18 cellular contexts compared by ENCODE assay signal in genomic region chr2:184769686-184770085, GRCh38.
DNase-seq lines count a peak whose midpoint lies in the region; TF ChIP-seq lines count a peak whose summit lies in the region.
"Had no signal": no experiment of that assay in that cellular context is flagged by ENCODE, and none has a peak within 500 bp of the region (broad histone marks: within the 10 kb centered on the region; RNA-seq: fewer than 3 reads in every experiment).

No MANE protein-coding gene starts in this region.

- H3K9me3 Mint-ChIP-seq in glutamatergic neuron (ENCODE audit: unreplicated experiment), result no peaks in the 10 kb centered on the region
- H3K9me3 Mint-ChIP-seq: H9 had no signal

- intact Hi-C loops in stomach (cut with DNase I; ENCODE audit: low total_unique reads), result no loop called here

- TF ChIP-seq CTCF in fibroblast of pulmonary artery (IDR thresholded peaks at IDR 0.05; ENCODE audit: low read length, missing control alignments) (no peak), neutrophil (IDR thresholded peaks at IDR 0.05) (no peak), glutamatergic neuron (IDR thresholded peaks at IDR 0.05; ENCODE audit: partially characterized antibody, unreplicated experiment) (no peak), stomach (IDR thresholded peaks at IDR 0.05) (no peak)

- H3K27ac ChIP-seq in neutrophil, result peak overlapping the region; percentile 53
- H3K27ac ChIP-seq in stomach, result no peak overlapping the region

- H3K4me3 ChIP-seq in fibroblast of pulmonary artery (replicated peaks; ENCODE audit: low read depth, low read length), result no peak overlapping the region
- no peak overlapping the region for H3K4me3 ChIP-seq in neutrophil (ENCODE audit: low read depth in 1 of 2, low read length in 1 of 2)
- H3K4me3 ChIP-seq in stomach, result no peak overlapping the region
- H3K4me3 ChIP-seq: GM12878 had no signal

- no peaks in the 10 kb centered on the region for H3K36me3 ChIP-seq in neutrophil
- H3K36me3 ChIP-seq in stomach, result no peaks in the 10 kb centered on the region
- H3K36me3 ChIP-seq: BE2C had no signal

- no peak for TF ChIP-seq POLR2A in stomach (IDR thresholded peaks at IDR 0.05)

- no peaks in the 10 kb centered on the region for H3K27me3 ChIP-seq in neutrophil
- no peaks in the 10 kb centered on the region for H3K27me3 ChIP-seq in stomach
- H3K27me3 ChIP-seq: BE2C had no signal

- no peaks in the 10 kb centered on the region for H3K27me3 Mint-ChIP-seq in glutamatergic neuron (ENCODE audit: unreplicated experiment)
- H3K27me3 Mint-ChIP-seq: CD4-positive, CD25-positive, alpha-beta regulatory T cell; CD8-positive, alpha-beta memory T cell had no signal

- peaks cover 17 to 58% of the 10 kb centered on the region in 2 experiments for H3K4me1 ChIP-seq in neutrophil (ENCODE audit: control insufficient read depth in 1 of 2, insufficient read depth in 1 of 2, low read depth in 1 of 2, low read length in 1 of 2)
- no peaks in the 10 kb centered on the region for H3K4me1 ChIP-seq in stomach
- H3K4me1 ChIP-seq: BE2C had no signal

- DNase-seq in amniotic epithelial cell (ENCODE audit: low read depth) (peak; percentile 72), fibroblast of pulmonary artery (ENCODE audit: low read depth) (peak; percentile 22), glutamatergic neuron (no peak), stomach (no peak)
- no peak for DNase-seq in activated naive CD4-positive, alpha-beta T cell treated with anti-CD3 and anti-CD28 coated beads, Interleukin-2, amount 50 U/mL, for 16 hours
- DNase-seq: ACHN; BE2C; C1 segment of cervical spinal cord; CD4-positive, CD25-positive, alpha-beta regulatory T cell; CD8-positive, alpha-beta memory T cell; COR-L47; DMS 273 treated with DMSO at 0.1 percent for 48 hours; DMS53; DND-41; GOT3; H9 had no signal

- 18 to 56% (median 33%) methylated on average over 1 of the region's 1 CpG for WGBS in stomach, 5 donors

- no peak overlapping the region for H3K4me3 Mint-ChIP-seq in glutamatergic neuron (ENCODE audit: unreplicated experiment)
- H3K4me3 Mint-ChIP-seq: CD4-positive, CD25-positive, alpha-beta regulatory T cell; CD8-positive, alpha-beta memory T cell; H9 had no signal

- no peak for TF ChIP-seq EP300 in stomach (IDR thresholded peaks at IDR 0.05)

- no peaks in the 10 kb centered on the region for H3K36me3 Mint-ChIP-seq in glutamatergic neuron (ENCODE audit: unreplicated experiment)
- H3K36me3 Mint-ChIP-seq: CD4-positive, CD25-positive, alpha-beta regulatory T cell; CD8-positive, alpha-beta memory T cell had no signal

- H3K9me3 ChIP-seq in neutrophil (no peaks in the 10 kb centered on the region), stomach (no peaks in the 10 kb centered on the region)
- H3K9me3 ChIP-seq: BE2C had no signal

- H3K4me1 Mint-ChIP-seq in glutamatergic neuron (ENCODE audit: low read depth, unreplicated experiment), result no peaks in the 10 kb centered on the region
- H3K4me1 Mint-ChIP-seq: CD4-positive, CD25-positive, alpha-beta regulatory T cell; CD8-positive, alpha-beta memory T cell had no signal

- no peak overlapping the region for H3K27ac Mint-ChIP-seq in glutamatergic neuron (ENCODE audit: unreplicated experiment)
- H3K27ac Mint-ChIP-seq: CD4-positive, CD25-positive, alpha-beta regulatory T cell; CD8-positive, alpha-beta memory T cell; H9 had no signal

Comparison
In these comparisons a context has a peak if more than half of its experiments do, and no peak if none do; other contexts are left out.
1. DNase-seq: peak in amniotic epithelial cell (single experiment) and fibroblast of pulmonary artery (single experiment); none in glutamatergic neuron (single experiment), activated naive CD4-positive, alpha-beta T cell treated with anti-CD3 and anti-CD28 coated beads, Interleukin-2, amount 50 U/mL, for 16 hours (single experiment) and stomach (single experiment).